1 cellular context compared by ENCODE assay signal in the genomic region with DNA sequence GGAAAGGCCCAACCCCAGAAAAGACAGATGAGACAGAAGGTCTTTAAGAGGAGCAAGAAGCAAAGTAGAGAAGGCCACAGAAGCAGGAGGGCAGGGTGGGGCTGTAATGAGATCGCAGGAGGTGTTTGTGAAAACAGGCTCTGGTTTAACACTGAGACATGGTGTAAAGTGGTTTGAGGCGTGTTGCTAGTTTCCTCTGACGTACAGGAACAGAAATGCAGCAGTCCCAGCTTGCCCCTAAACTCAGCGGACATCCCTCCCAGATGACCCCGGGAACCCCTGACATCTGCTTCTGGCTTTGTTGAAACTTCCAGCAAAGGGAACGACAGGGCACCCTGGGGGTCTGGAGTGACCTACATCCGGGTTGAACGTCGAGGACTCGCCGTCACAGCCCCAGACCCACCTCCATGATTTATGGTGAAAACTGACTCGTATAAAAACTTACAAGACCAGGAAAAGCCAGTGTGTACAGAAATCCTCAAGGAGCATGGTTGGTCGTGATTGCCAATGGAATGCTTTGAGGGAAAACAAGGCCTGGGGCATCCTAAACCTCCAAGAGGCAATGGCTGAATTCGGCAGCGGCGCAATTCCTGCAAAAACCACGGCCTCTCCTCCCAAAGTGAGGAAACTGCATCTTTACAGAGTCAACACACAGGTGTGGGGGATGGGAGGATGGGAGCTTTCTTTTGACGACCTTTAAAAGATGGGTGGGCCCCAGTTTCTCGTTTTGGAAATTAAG.
TF ChIP-seq lines count a peak whose summit lies in the region.

No MANE protein-coding gene starts in this region.

TF ChIP-seq in IMR-90, 13 proteins besides CTCF, POLR2A, EP300 and RAD21:
- TF ChIP-seq, protein P1, sequence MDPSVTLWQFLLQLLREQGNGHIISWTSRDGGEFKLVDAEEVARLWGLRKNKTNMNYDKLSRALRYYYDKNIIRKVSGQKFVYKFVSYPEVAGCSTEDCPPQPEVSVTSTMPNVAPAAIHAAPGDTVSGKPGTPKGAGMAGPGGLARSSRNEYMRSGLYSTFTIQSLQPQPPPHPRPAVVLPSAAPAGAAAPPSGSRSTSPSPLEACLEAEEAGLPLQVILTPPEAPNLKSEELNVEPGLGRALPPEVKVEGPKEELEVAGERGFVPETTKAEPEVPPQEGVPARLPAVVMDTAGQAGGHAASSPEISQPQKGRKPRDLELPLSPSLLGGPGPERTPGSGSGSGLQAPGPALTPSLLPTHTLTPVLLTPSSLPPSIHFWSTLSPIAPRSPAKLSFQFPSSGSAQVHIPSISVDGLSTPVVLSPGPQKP (IDR thresholded peaks at IDR 0.05; ENCODE audit: borderline replicate concordance, low read depth, low read length), result no peak
TF ChIP-seq in IMR-90: peak in this region for 0.
